Comparison of ENCODE assay signal across 16 cellular contexts in genomic region chr1:46343351-46343695, GRCh38. TPM values are rescaled to one million over a fixed set of nuclear protein-coding genes. Genes with fewer than 3 reads are reported as not detected.
DNase-seq lines count a peak whose midpoint lies in the region; ATAC-seq and TF ChIP-seq lines count a peak whose summit lies in the region.
"Had no signal": no experiment of that assay in that cellular context is flagged by ENCODE, and none has a peak within 500 bp of the region (broad histone marks: within the 10 kb centered on the region; RNA-seq: fewer than 3 reads in every experiment).

No MANE protein-coding gene starts in this region.

- POLR2A ChIA-PET in CD4-positive, alpha-beta memory T cell (lab: Charles Lee; ENCODE audit: partially characterized antibody): no interaction called here

- no peak overlapping the region for H3K4me2 ChIP-seq in MM.1S (ENCODE audit: low read depth, low read length)

- intact Hi-C loops in CD4-positive, alpha-beta memory T cell (cut with micrococcal nuclease): no loop called here
- intact Hi-C loops in ascending aorta (cut with DNase I): loop anchor here (5.0 to 10.0 kb wide), 2 partner anchors 211 to 309 kb away; partner anchors contain the start of gene PIK3R3

- peaks cover 7% of the 10 kb centered on the region for H3K36me3 ChIP-seq in CD4-positive, alpha-beta memory T cell (ENCODE audit: insufficient read depth, low read length)
- peaks cover 3% of the 10 kb centered on the region; the same call in 1 of the 2 replicates for H3K36me3 ChIP-seq in MM.1S (replicated peaks; ENCODE audit: insufficient read depth, low read length)
- H3K36me3 ChIP-seq in ascending aorta: peaks cover 19 to 42% of the 10 kb centered on the region in 2 donors

- H3K27ac ChIP-seq in CD4-positive, alpha-beta memory T cell (ENCODE audit: low read depth, low read length): no peak overlapping the region
- no peak overlapping the region for H3K27ac ChIP-seq in MM.1S (ENCODE audit: low read length)
- H3K27ac ChIP-seq in ascending aorta: no peak overlapping the region
- H3K27ac ChIP-seq: Peyer's patch, right lobe of liver, SK-N-MC had no signal

- DNase-seq in activated T-cell treated with anti-CD3 and anti-CD28 coated beads, Interleukin-2, amount 50 U/mL, for 72 hours: no peak
- no peak for DNase-seq in activated T-cell treated with anti-CD3 and anti-CD28 coated beads, Interleukin-2, amount 50 U/mL, for 1 hour
- DNase-seq in CD4-positive, alpha-beta memory T cell: no peak
- DNase-seq in chondrocyte (ENCODE audit: low spot score) (no peak), nephron progenitor cell (no peak), MM.1S (no peak), ascending aorta (ENCODE audit: low spot score in 2 of 2) (no peak), COR-L47 (lab: John Stamatoyannopoulos, UW) (no peak)
- DNase-seq: amniotic stem cell, cerebellar nuclear complex, hippocampal formation, NCI-H774, Peyer's patch, right lobe of liver had no signal

- no peaks in the 10 kb centered on the region for H3K9me3 Mint-ChIP-seq in activated T-cell treated with anti-CD3 and anti-CD28 coated beads, Interleukin-2, amount 50 U/mL, for 72 hours
- H3K9me3 Mint-ChIP-seq in CD4-positive, alpha-beta memory T cell: no peaks in the 10 kb centered on the region
- H3K9me3 Mint-ChIP-seq in chondrocyte (ENCODE audit: low read depth): no peaks in the 10 kb centered on the region
- H3K9me3 Mint-ChIP-seq in nephron progenitor cell: no peaks in the 10 kb centered on the region

- no peaks in the 10 kb centered on the region for H3K27me3 Mint-ChIP-seq in activated T-cell treated with anti-CD3 and anti-CD28 coated beads, Interleukin-2, amount 50 U/mL, for 72 hours (ENCODE audit: low read depth)
- no peaks in the 10 kb centered on the region for H3K27me3 Mint-ChIP-seq in CD4-positive, alpha-beta memory T cell
- H3K27me3 Mint-ChIP-seq in chondrocyte (ENCODE audit: low read depth) (no peaks in the 10 kb centered on the region), nephron progenitor cell (ENCODE audit: low read depth, poor library complexity) (no peaks in the 10 kb centered on the region)

- peaks cover 79% of the 10 kb centered on the region for H3K4me1 Mint-ChIP-seq in activated T-cell treated with anti-CD3 and anti-CD28 coated beads, Interleukin-2, amount 50 U/mL, for 72 hours (ENCODE audit: low read depth)
- H3K4me1 Mint-ChIP-seq in CD4-positive, alpha-beta memory T cell: peaks cover 31 to 56% (median 41%) of the 10 kb centered on the region in 4 donors
- H3K4me1 Mint-ChIP-seq in chondrocyte (ENCODE audit: low read depth) (peaks cover 52% of the 10 kb centered on the region), nephron progenitor cell (peaks cover 56% of the 10 kb centered on the region)

- H3K79me2 ChIP-seq in MM.1S (ENCODE audit: low read length): peaks cover 41% of the 10 kb centered on the region

- no peak overlapping the region for H3K9ac ChIP-seq in MM.1S (ENCODE audit: low read length)

- TF ChIP-seq CTCF in chondrocyte (IDR thresholded peaks at IDR 0.05): no peak
- TF ChIP-seq CTCF in nephron progenitor cell (IDR thresholded peaks at IDR 0.05): no peak
- TF ChIP-seq CTCF in MM.1S (IDR thresholded peaks at IDR 0.05; ENCODE audit: low read length): no peak
- TF ChIP-seq CTCF in ascending aorta (IDR thresholded peaks at IDR 0.05): no peak

- no peaks in the 10 kb centered on the region for H3K9me3 ChIP-seq in CD4-positive, alpha-beta memory T cell (ENCODE audit: control insufficient read depth in 1 of 2, low read length in 2 of 2)
- no peaks in the 10 kb centered on the region for H3K9me3 ChIP-seq in MM.1S (replicated peaks; ENCODE audit: insufficient read depth, low read length)
- no peaks in the 10 kb centered on the region for H3K9me3 ChIP-seq in ascending aorta
- H3K9me3 ChIP-seq: Peyer's patch, right lobe of liver had no signal

- no peaks in the 10 kb centered on the region for H3K9me2 ChIP-seq in MM.1S (replicated peaks; ENCODE audit: insufficient read depth, low read length)

- H3K4me1 ChIP-seq in CD4-positive, alpha-beta memory T cell (ENCODE audit: insufficient read depth, low read length): peaks cover 22% of the 10 kb centered on the region
- peaks cover 13% of the 10 kb centered on the region for H3K4me1 ChIP-seq in MM.1S (ENCODE audit: low read length)
- peaks cover 0 to 12% of the 10 kb centered on the region in 2 donors for H3K4me1 ChIP-seq in ascending aorta

- H3K4me3 Mint-ChIP-seq in activated T-cell treated with anti-CD3 and anti-CD28 coated beads, Interleukin-2, amount 50 U/mL, for 72 hours: no peak overlapping the region
- peak overlapping the region in 2 of 8 donors; percentile 9 for H3K4me3 Mint-ChIP-seq in CD4-positive, alpha-beta memory T cell
- H3K4me3 Mint-ChIP-seq in chondrocyte (ENCODE audit: unreplicated experiment) (no peak overlapping the region), nephron progenitor cell (peak overlapping the region; percentile 19)

- no peak overlapping the region for H2AFZ ChIP-seq in MM.1S (ENCODE audit: low read length)

- peaks cover 17 to 42% of the 10 kb centered on the region in 2 donors for H3K36me3 Mint-ChIP-seq in activated T-cell treated with anti-CD3 and anti-CD28 coated beads, Interleukin-2, amount 50 U/mL, for 72 hours (ENCODE audit: insufficient read depth in 2 of 2)
- H3K36me3 Mint-ChIP-seq in CD4-positive, alpha-beta memory T cell: peaks cover 35 to 53% of the 10 kb centered on the region in 2 donors
- H3K36me3 Mint-ChIP-seq in chondrocyte (ENCODE audit: low read depth) (peaks cover 9% of the 10 kb centered on the region), nephron progenitor cell (ENCODE audit: low read depth) (peaks cover 47% of the 10 kb centered on the region)

- CTCF ChIA-PET in CD4-positive, alpha-beta memory T cell (lab: Charles Lee; ENCODE audit: partially characterized antibody): interaction anchor here (1.2 kb wide), 1 partner anchor 10 kb away, joined by 4 read pairs; no protein-coding TSS in a partner anchor

- H3F3A ChIP-seq in MM.1S (ENCODE audit: insufficient read depth, low read length): peaks cover 22% of the 10 kb centered on the region; the same call in 1 of the 2 replicates

- peak overlapping the region; percentile 63 for H3K27ac Mint-ChIP-seq in activated T-cell treated with anti-CD3 and anti-CD28 coated beads, Interleukin-2, amount 50 U/mL, for 72 hours
- peak overlapping the region; percentile 95 to 100 (median 100) for H3K27ac Mint-ChIP-seq in CD4-positive, alpha-beta memory T cell
- H3K27ac Mint-ChIP-seq in chondrocyte (ENCODE audit: unreplicated experiment) (peak overlapping the region; percentile 32), nephron progenitor cell (peak overlapping the region; percentile 71)

- H3K27me3 ChIP-seq in CD4-positive, alpha-beta memory T cell (ENCODE audit: insufficient read depth, low read length): no peaks in the 10 kb centered on the region
- no peaks in the 10 kb centered on the region for H3K27me3 ChIP-seq in MM.1S (replicated peaks; ENCODE audit: insufficient read depth, low read length)
- no peaks in the 10 kb centered on the region for H3K27me3 ChIP-seq in ascending aorta
- H3K27me3 ChIP-seq: Peyer's patch, right lobe of liver had no signal

- no peak for ATAC-seq in activated T-cell treated with anti-CD3 and anti-CD28 coated beads, Interleukin-2, amount 50 U/mL, for 72 hours (replicated peaks in 1 of 2)
- ATAC-seq: right lobe of liver had no signal

- H3K4me3 ChIP-seq in CD4-positive, alpha-beta memory T cell (ENCODE audit: low read length in 2 of 2): no peak overlapping the region
- no peak overlapping the region for H3K4me3 ChIP-seq in MM.1S (ENCODE audit: low read length)
- H3K4me3 ChIP-seq in ascending aorta: no peak overlapping the region
- H3K4me3 ChIP-seq: Peyer's patch, right lobe of liver, SK-N-MC had no signal

- no peaks in the 10 kb centered on the region for H4K20me1 ChIP-seq in MM.1S (ENCODE audit: insufficient read depth, low read length)

RNA-seq across cellular contexts. Expression of gene NSUN4, which starts 2.7 kb away (rescaled TPM):
- total RNA-seq in activated T-cell treated with anti-CD3 and anti-CD28 coated beads, Interleukin-2, amount 50 U/mL, for 72 hours: 10 to 100 TPM; 42.4 to 42.9 TPM
- 10 to 100 TPM; 26.4 to 26.9 TPM for total RNA-seq in CD4-positive, alpha-beta memory T cell
- 10 to 100 TPM in 1 of 2 donors, 1 to 10 TPM in 1; 7.7 to 18.7 TPM for polyA plus RNA-seq in CD4-positive, alpha-beta memory T cell
- total RNA-seq in chondrocyte (21.2 to 23.5 TPM (median 23.4 TPM) in 3 replicates), ascending aorta (6.1 TPM)

RNA-seq across cellular contexts. Expression of gene UQCRH, which starts 39.8 kb away (rescaled TPM):
- total RNA-seq in activated T-cell treated with anti-CD3 and anti-CD28 coated beads, Interleukin-2, amount 50 U/mL, for 72 hours: 100 to 1,000 TPM; 287 to 303 TPM
- total RNA-seq in CD4-positive, alpha-beta memory T cell: 100 to 1,000 TPM; 123 to 128 TPM
- polyA plus RNA-seq in CD4-positive, alpha-beta memory T cell: 100 to 1,000 TPM; 251 to 272 TPM
- 167 to 194 TPM (median 168 TPM) in 3 replicates for total RNA-seq in chondrocyte
- total RNA-seq in ascending aorta: 120 TPM

RNA-seq across cellular contexts. Expression of gene LRRC41, which starts 39.9 kb away (rescaled TPM):
- 10 to 100 TPM; 47.7 to 53.4 TPM for total RNA-seq in activated T-cell treated with anti-CD3 and anti-CD28 coated beads, Interleukin-2, amount 50 U/mL, for 72 hours
- 10 to 100 TPM; 31.8 to 32.0 TPM for total RNA-seq in CD4-positive, alpha-beta memory T cell
- 10 to 100 TPM; 47.8 to 66.1 TPM for polyA plus RNA-seq in CD4-positive, alpha-beta memory T cell
- total RNA-seq in chondrocyte: 82.0 to 96.8 TPM (median 82.9 TPM) in 3 replicates
- 102 TPM for total RNA-seq in ascending aorta

RNA-seq across cellular contexts. Expression of gene FAAH, which starts 50.8 kb away (rescaled TPM):
- total RNA-seq in activated T-cell treated with anti-CD3 and anti-CD28 coated beads, Interleukin-2, amount 50 U/mL, for 72 hours: 1 to 10 TPM; 5.1 to 8.8 TPM
- 10 to 100 TPM in 1 of 2 experiments, 1 to 10 TPM in 1; 7.7 to 10.7 TPM for total RNA-seq in CD4-positive, alpha-beta memory T cell
- polyA plus RNA-seq in CD4-positive, alpha-beta memory T cell: 1 to 10 TPM; 2.0 to 4.2 TPM
- total RNA-seq in chondrocyte (7.0 to 15.0 TPM (median 14.1 TPM) in 3 replicates), ascending aorta (6.0 TPM)
- total RNA-seq: LHCN-M2 had no signal

Comparison
In these comparisons a context has a peak if more than half of its experiments do, and no peak if none do; other contexts are left out.
1. H3K27ac Mint-ChIP-seq: peak in every context shown above with its lines; median percentile 100 in CD4-positive, alpha-beta memory T cell; 71 in nephron progenitor cell; 63 in activated T-cell treated with anti-CD3 and anti-CD28 coated beads, Interleukin-2, amount 50 U/mL, for 72 hours; 32 in chondrocyte.